In the genomic region with DNA sequence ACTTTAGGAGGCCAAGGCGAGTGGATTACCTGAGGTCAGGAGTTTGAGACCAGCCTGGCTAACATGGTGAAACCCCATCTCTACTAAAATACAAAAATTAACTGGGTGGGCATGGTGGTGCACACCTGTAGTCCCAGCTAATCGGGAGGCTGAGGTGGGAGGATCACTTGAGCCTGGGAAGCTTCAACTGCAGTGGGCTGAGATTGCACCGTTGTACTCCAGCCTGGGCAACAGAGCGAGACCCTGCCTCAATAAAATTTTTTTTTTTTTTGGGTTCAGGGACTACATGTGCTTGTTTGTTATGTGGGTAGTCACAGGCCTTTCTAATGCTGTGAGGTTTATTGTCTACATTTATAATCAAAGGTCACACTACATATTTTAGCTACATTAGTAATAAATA, we compare ENCODE assay signal across 1 cellular context. TPM values are rescaled to one million over a fixed set of nuclear protein-coding genes. Genes with fewer than 3 reads are reported as not detected.
"Had no signal": no experiment of that assay in that cellular context is flagged by ENCODE, and none has a peak within 500 bp of the region (broad histone marks: within the 10 kb centered on the region; RNA-seq: fewer than 3 reads in every experiment).

No MANE protein-coding gene starts in this region.

RNA-seq across cellular contexts. Expression of a gene that starts 19.0 kb away (rescaled TPM):
- total RNA-seq: M059J had no signal
